In the genomic region with DNA sequence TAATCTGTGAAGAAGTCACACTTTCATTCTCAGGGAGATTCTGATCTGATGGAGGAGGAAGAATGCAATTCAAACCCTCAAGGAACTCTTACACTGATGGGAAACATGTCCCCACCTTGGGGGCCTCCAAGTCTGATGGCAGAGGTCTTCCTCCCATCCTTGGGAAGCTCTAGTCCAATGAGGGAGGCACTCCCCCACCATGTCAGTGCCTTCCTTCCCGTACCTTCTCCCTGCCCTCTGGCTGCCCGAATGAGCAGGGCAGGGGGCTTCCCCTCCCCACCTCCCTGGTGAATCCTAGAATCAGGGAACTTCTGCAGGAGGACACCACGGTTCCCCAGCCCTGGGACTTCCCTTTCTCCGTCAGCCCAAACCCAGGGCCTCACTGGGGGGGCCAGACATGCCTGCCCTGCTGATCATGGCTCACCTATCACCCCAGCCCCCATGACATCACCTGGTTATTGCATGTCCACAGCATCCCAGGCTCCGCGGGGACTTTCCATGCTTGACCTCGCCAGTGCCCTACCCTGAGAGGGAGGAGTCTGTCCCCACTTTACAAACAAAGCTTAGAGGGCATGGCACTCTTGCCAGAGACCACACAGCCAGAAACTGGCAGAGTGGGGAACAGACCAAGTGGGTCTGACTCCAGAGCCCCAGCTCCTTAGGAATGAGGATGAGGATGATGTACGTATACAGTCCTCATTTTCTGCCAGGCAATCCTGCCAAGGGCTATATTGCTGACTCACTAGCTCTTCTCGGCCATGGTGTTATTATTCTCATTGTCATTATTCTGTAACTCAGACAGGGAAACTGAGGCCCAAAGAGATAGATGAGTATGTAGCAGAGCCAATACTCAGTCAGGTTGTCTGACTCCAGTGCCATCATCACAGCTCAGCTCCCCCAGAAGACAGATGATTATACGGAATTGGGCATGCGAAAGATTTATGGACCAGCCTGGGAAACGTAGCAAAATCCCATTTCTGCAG, we compare ENCODE assay signal across 2 cellular contexts.
A peak's percentile ranks its signal among the peaks of the same experiment; 100 is the strongest.
TF ChIP-seq lines count a peak whose summit lies in the region.

No MANE protein-coding gene starts in this region.

TF ChIP-seq in HCT116, 20 proteins besides CTCF, POLR2A, EP300 and RAD21:
- TF ChIP-seq SRF (IDR thresholded peaks at IDR 0.05; ENCODE audit: low read depth) = no peak
- no peak for TF ChIP-seq ELF1 (IDR thresholded peaks at IDR 0.05; ENCODE audit: borderline replicate concordance, low read depth)
- TF ChIP-seq, protein P1, sequence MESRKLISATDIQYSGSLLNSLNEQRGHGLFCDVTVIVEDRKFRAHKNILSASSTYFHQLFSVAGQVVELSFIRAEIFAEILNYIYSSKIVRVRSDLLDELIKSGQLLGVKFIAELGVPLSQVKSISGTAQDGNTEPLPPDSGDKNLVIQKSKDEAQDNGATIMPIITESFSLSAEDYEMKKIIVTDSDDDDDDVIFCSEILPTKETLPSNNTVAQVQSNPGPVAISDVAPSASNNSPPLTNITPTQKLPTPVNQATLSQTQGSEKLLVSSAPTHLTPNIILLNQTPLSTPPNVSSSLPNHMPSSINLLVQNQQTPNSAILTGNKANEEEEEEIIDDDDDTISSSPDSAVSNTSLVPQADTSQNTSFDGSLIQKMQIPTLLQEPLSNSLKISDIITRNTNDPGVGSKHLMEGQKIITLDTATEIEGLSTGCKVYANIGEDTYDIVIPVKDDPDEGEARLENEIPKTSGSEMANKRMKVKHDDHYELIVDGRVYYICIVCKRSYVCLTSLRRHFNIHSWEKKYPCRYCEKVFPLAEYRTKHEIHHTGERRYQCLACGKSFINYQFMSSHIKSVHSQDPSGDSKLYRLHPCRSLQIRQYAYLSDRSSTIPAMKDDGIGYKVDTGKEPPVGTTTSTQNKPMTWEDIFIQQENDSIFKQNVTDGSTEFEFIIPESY (IDR thresholded peaks at IDR 0.05; ENCODE audit: extremely low read depth, insufficient replicate concordance, low read length) = no peak
- no peak for TF ChIP-seq FOSL1 (IDR thresholded peaks at IDR 0.05; ENCODE audit: low read depth)
- TF ChIP-seq CBX3 (IDR thresholded peaks at IDR 0.05; ENCODE audit: low read depth) = no peak
- no peak for TF ChIP-seq SP1 (IDR thresholded peaks at IDR 0.05; ENCODE audit: low read depth)
TF ChIP-seq in HCT116: peak in this region for 0.

TF ChIP-seq in K562, 482 proteins besides CTCF, POLR2A, EP300 and RAD21:
- TF ChIP-seq CCNT2 (IDR thresholded peaks at IDR 0.05; ENCODE audit: borderline replicate concordance, extremely low read depth, insufficient read length, low read depth, low read length) = no peak
- peak; percentile 63 for TF ChIP-seq ZNF316 (IDR thresholded peaks at IDR 0.05)
- TF ChIP-seq PML (IDR thresholded peaks at IDR 0.05; ENCODE audit: low read length) = no peak
- TF ChIP-seq FOXK1 (CRISPR knock-in tag; IDR thresholded peaks at IDR 0.05; ENCODE audit: borderline replicate concordance) = 0 out of 2 replicates have a peak, but pooled peaks have one; percentile 5
- TF ChIP-seq C11orf30 (IDR thresholded peaks at IDR 0.05; ENCODE audit: low read depth) = peak; percentile 51
- TF ChIP-seq, protein P2, sequence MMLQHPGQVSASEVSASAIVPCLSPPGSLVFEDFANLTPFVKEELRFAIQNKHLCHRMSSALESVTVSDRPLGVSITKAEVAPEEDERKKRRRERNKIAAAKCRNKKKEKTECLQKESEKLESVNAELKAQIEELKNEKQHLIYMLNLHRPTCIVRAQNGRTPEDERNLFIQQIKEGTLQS (IDR thresholded peaks at IDR 0.05) = peak; percentile 38
- TF ChIP-seq, protein P2 (CRISPR knock-in tag; conservative IDR thresholded peaks at IDR 0.05) = no peak
- no peak for TF ChIP-seq HDAC1 (IDR thresholded peaks at IDR 0.05)
- TF ChIP-seq, protein P3, sequence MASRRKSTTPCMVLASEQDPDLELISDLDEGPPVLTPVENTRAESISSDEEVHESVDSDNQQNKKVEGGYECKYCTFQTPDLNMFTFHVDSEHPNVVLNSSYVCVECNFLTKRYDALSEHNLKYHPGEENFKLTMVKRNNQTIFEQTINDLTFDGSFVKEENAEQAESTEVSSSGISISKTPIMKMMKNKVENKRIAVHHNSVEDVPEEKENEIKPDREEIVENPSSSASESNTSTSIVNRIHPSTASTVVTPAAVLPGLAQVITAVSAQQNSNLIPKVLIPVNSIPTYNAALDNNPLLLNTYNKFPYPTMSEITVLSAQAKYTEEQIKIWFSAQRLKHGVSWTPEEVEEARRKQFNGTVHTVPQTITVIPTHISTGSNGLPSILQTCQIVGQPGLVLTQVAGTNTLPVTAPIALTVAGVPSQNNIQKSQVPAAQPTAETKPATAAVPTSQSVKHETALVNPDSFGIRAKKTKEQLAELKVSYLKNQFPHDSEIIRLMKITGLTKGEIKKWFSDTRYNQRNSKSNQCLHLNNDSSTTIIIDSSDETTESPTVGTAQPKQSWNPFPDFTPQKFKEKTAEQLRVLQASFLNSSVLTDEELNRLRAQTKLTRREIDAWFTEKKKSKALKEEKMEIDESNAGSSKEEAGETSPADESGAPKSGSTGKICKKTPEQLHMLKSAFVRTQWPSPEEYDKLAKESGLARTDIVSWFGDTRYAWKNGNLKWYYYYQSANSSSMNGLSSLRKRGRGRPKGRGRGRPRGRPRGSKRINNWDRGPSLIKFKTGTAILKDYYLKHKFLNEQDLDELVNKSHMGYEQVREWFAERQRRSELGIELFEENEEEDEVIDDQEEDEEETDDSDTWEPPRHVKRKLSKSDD (conservative IDR thresholded peaks at IDR 0.05; ENCODE audit: low read length) = no peak
- TF ChIP-seq SPI1 (IDR thresholded peaks at IDR 0.05; ENCODE audit: borderline replicate concordance, low read depth, low read length) = peak; percentile 23; the same call in 1 of the 2 replicates
- no peak for TF ChIP-seq ATF2 (CRISPR knock-in tag; IDR thresholded peaks at IDR 0.05)
- peak; percentile 17 for TF ChIP-seq MEIS2 (IDR thresholded peaks at IDR 0.05; ENCODE audit: partially characterized antibody)
